1 cellular context compared by ENCODE assay signal in genomic region chr6:165704001-165704748, GRCh38.
TF ChIP-seq lines count a peak whose summit lies in the region.

No MANE protein-coding gene starts in this region.

TF ChIP-seq in GM12878, 131 proteins besides CTCF, POLR2A, EP300 and RAD21 (continued from another document):
- TF ChIP-seq ELK1 (IDR thresholded peaks at IDR 0.05; ENCODE audit: low read depth, low read length) (no peak), FOXM1 (IDR thresholded peaks at IDR 0.05; ENCODE audit: low read depth, low read length) (no peak), RFX5 (IDR thresholded peaks at IDR 0.05; ENCODE audit: low read depth, low read length) (no peak), CBX3 (IDR thresholded peaks at IDR 0.05; ENCODE audit: borderline replicate concordance, low read depth) (no peak), SMARCA5 (IDR thresholded peaks at IDR 0.05) (no peak), PKNOX1 (IDR thresholded peaks at IDR 0.05) (peak; percentile 23; the same call in 1 of the 2 replicates), STAT3 (IDR thresholded peaks at IDR 0.05; ENCODE audit: low read depth, low read length) (no peak), ATF7 (IDR thresholded peaks at IDR 0.05; ENCODE audit: low read depth) (peak; percentile 30; the same call in 1 of the 2 replicates), CEBPB (IDR thresholded peaks at IDR 0.05; ENCODE audit: borderline replicate concordance in 1 of 2, low read depth in 2 of 2, low read length in 2 of 2) (no peak), POU2F2 (IDR thresholded peaks at IDR 0.05; ENCODE audit: borderline replicate concordance, low read depth, low read length) (no peak), MTA2 (IDR thresholded peaks at IDR 0.05; ENCODE audit: low read depth) (peak; percentile 69), EED (IDR thresholded peaks at IDR 0.05; ENCODE audit: low read depth) (no peak), RELB (IDR thresholded peaks at IDR 0.05; ENCODE audit: low read depth) (no peak), MEF2A (IDR thresholded peaks at IDR 0.05; ENCODE audit: insufficient read depth, low read depth, low read length) (no peak), ZZZ3 (IDR thresholded peaks at IDR 0.05; ENCODE audit: control insufficient read depth, insufficient read length, low read depth) (no peak), SIX5 (IDR thresholded peaks at IDR 0.05; ENCODE audit: low read depth, low read length, severe bottlenecking) (no peak), IKZF2 (IDR thresholded peaks at IDR 0.05) (peak in 1 of 2 experiments; percentile 59; a peak in 2 of 4 replicates), TARDBP (IDR thresholded peaks at IDR 0.05; ENCODE audit: borderline replicate concordance) (no peak), KDM1A (IDR thresholded peaks at IDR 0.05; ENCODE audit: borderline replicate concordance) (no peak), CHD4 (IDR thresholded peaks at IDR 0.05) (no peak), IRF4 (IDR thresholded peaks at IDR 0.05; ENCODE audit: low read depth, low read length) (no peak), KAT2A (conservative IDR thresholded peaks at IDR 0.05; ENCODE audit: control insufficient read depth, low read depth, low read length) (no peak), CREB1 (IDR thresholded peaks at IDR 0.05; ENCODE audit: low read depth) (no peak), SUPT20H (IDR thresholded peaks at IDR 0.05; ENCODE audit: borderline replicate concordance, control insufficient read depth, low read depth, low read length) (no peak), ZNF24 (IDR thresholded peaks at IDR 0.05) (0 out of 2 replicates have a peak, but pooled peaks have one; percentile 17), SPI1 (IDR thresholded peaks at IDR 0.05; ENCODE audit: borderline replicate concordance, insufficient read depth, low read depth, low read length) (peak; percentile 70; the same call in 1 of the 2 replicates)
